Comparison of ENCODE assay signal across 1 cellular context in genomic region chr1:23627065-23627464, GRCh38.
TF ChIP-seq lines count a peak whose summit lies in the region.

No MANE protein-coding gene starts in this region.

TF ChIP-seq in SK-N-SH, 30 proteins besides CTCF, POLR2A, EP300 and RAD21 (continued from another document):
- no peak for TF ChIP-seq REST (IDR thresholded peaks at IDR 0.05; ENCODE audit: low read depth, low read length)
- TF ChIP-seq MXI1 (IDR thresholded peaks at IDR 0.05; ENCODE audit: low read depth, low read length): no peak
- TF ChIP-seq JUND (IDR thresholded peaks at IDR 0.05): no peak
- no peak for TF ChIP-seq ZBTB33 (IDR thresholded peaks at IDR 0.05; ENCODE audit: borderline replicate concordance, low read depth)
- TF ChIP-seq RXRA (IDR thresholded peaks at IDR 0.05; ENCODE audit: borderline replicate concordance, low read depth): no peak
- no peak for TF ChIP-seq FOXM1 (IDR thresholded peaks at IDR 0.05; ENCODE audit: low read depth)
- no peak for TF ChIP-seq FOXJ3 (CRISPR knock-in tag; IDR thresholded peaks at IDR 0.05)
- no peak for TF ChIP-seq EZH2phosphoT487 (IDR thresholded peaks at IDR 0.05; ENCODE audit: borderline replicate concordance, low read depth)
- no peak for TF ChIP-seq CHD2 (IDR thresholded peaks at IDR 0.05; ENCODE audit: low read length, partially characterized antibody)
